16 cellular contexts compared by ENCODE assay signal in genomic region chr10:33109788-33110469, GRCh38.
DNase-seq lines count a peak whose midpoint lies in the region; ATAC-seq and TF ChIP-seq lines count a peak whose summit lies in the region.
"Had no signal": no experiment of that assay in that cellular context is flagged by ENCODE, and none has a peak within 500 bp of the region (broad histone marks: within the 10 kb centered on the region; RNA-seq: fewer than 3 reads in every experiment).

No MANE protein-coding gene starts in this region.

- H3K27ac Mint-ChIP-seq in activated CD8-positive, alpha-beta T cell treated with anti-CD3 and anti-CD28 coated beads, Interleukin-2, amount 10 ng/mL, durations not matched to agents 7 days and 5 days, result peak overlapping the region; percentile 52
- peak overlapping the region; percentile 78 to 88 for H3K27ac Mint-ChIP-seq in natural killer cell treated with Interleukin-12 subunit alpha and Interleukin-12 subunit beta and Interleukin-15 and Interleukin-18, amount 100 ng/mL, for 72 hours

- peak overlapping the region; percentile 31 for H3K4me3 Mint-ChIP-seq in activated T-cell treated with anti-CD3 and anti-CD28 coated beads, Interleukin-2, amount 50 U/mL, for 4 hours
- H3K4me3 Mint-ChIP-seq in activated CD8-positive, alpha-beta T cell treated with anti-CD3 and anti-CD28 coated beads, Interleukin-2, amount 10 ng/mL, durations not matched to agents 7 days and 5 days, result no peak overlapping the region
- H3K4me3 Mint-ChIP-seq in natural killer cell treated with Interleukin-12 subunit alpha and Interleukin-12 subunit beta and Interleukin-15 and Interleukin-18, amount 100 ng/mL, for 72 hours, result peak overlapping the region; percentile 69
- H3K4me3 Mint-ChIP-seq: neural crest cell had no signal

- no peaks in the 10 kb centered on the region for H3K36me3 ChIP-seq in Loucy (ENCODE audit: insufficient read depth, low read length)
- no peaks in the 10 kb centered on the region for H3K36me3 ChIP-seq in PC-9 (ENCODE audit: low read depth)
- H3K36me3 ChIP-seq: gastroesophageal sphincter, SJSA1 had no signal

- H3K27ac ChIP-seq in PC-9, result no peak overlapping the region
- H3K27ac ChIP-seq: gastroesophageal sphincter, KMS-11, SJSA1 had no signal

- intact Hi-C loops in PC-9 (cut with micrococcal nuclease; ENCODE audit: unreplicated experiment), result no loop called here

- no peaks in the 10 kb centered on the region for H3K9me3 ChIP-seq in Loucy (ENCODE audit: insufficient read depth, low read depth, low read length)
- H3K9me3 ChIP-seq in PC-9 (ENCODE audit: insufficient read depth, low read depth), result no peaks in the 10 kb centered on the region
- H3K9me3 ChIP-seq: gastroesophageal sphincter, SJSA1 had no signal

- CTCF ChIA-PET in activated CD8-positive, alpha-beta T cell treated with anti-CD3 and anti-CD28 coated beads, Interleukin-2, amount 10 ng/mL, durations not matched to agents 7 days and 5 days (lab: Charles Lee), result interaction anchor here (1.0 to 1.4 kb wide), 3 partner anchors 9 to 44 kb away, joined by 3 to 4 read pairs (median 3); no protein-coding TSS in a partner anchor
- CTCF ChIA-PET in PC-9 (lab: Charles Lee), result no interaction called here

- H3K4me1 ChIP-seq in Loucy (ENCODE audit: insufficient read depth, low read length, poor library complexity, severe bottlenecking), result peaks cover 20% of the 10 kb centered on the region
- H3K4me1 ChIP-seq in PC-9 (replicated peaks; ENCODE audit: insufficient read depth), result peaks cover 21% of the 10 kb centered on the region

- no peaks in the 10 kb centered on the region for H3K9me2 ChIP-seq in Loucy (replicated peaks; ENCODE audit: low read depth, low read length)
- no peaks in the 10 kb centered on the region for H3K9me2 ChIP-seq in PC-9 (ENCODE audit: insufficient read depth)

- no peak overlapping the region for H3K4me3 ChIP-seq in Loucy (ENCODE audit: low read length, poor library complexity, severe bottlenecking)
- no peak overlapping the region for H3K4me3 ChIP-seq in PC-9
- H3K4me3 ChIP-seq: gastroesophageal sphincter, lung, SJSA1 had no signal

- ATAC-seq in activated T-cell treated with anti-CD3 and anti-CD28 coated beads, Interleukin-2, amount 50 U/mL, for 4 hours, result peak in 1 of 2 donors; percentile 7
- ATAC-seq in activated CD8-positive, alpha-beta T cell treated with anti-CD3 and anti-CD28 coated beads, Interleukin-2, amount 10 ng/mL, durations not matched to agents 7 days and 5 days, result peak; percentile 27
- peak; percentile 80 to 88 for ATAC-seq in natural killer cell treated with Interleukin-12 subunit alpha and Interleukin-12 subunit beta and Interleukin-15 and Interleukin-18, amount 100 ng/mL, for 72 hours
- ATAC-seq in GM18511 (IDR thresholded peaks at IDR 0.05; ENCODE audit: unreplicated experiment), result no peak
- ATAC-seq: gastroesophageal sphincter had no signal

- no peaks in the 10 kb centered on the region for H3K9me3 Mint-ChIP-seq in activated T-cell treated with anti-CD3 and anti-CD28 coated beads, Interleukin-2, amount 50 U/mL, for 4 hours
- H3K9me3 Mint-ChIP-seq in activated CD8-positive, alpha-beta T cell treated with anti-CD3 and anti-CD28 coated beads, Interleukin-2, amount 10 ng/mL, durations not matched to agents 7 days and 5 days (ENCODE audit: insufficient read depth), result no peaks in the 10 kb centered on the region
- H3K9me3 Mint-ChIP-seq in natural killer cell treated with Interleukin-12 subunit alpha and Interleukin-12 subunit beta and Interleukin-15 and Interleukin-18, amount 100 ng/mL, for 72 hours, result no peaks in the 10 kb centered on the region

- H3K4me2 ChIP-seq in Loucy (ENCODE audit: low read depth, low read length, poor library complexity, severe bottlenecking) (no peak overlapping the region), PC-9 (no peak overlapping the region)
- H3K4me2 ChIP-seq: KMS-11 had no signal

- no peak overlapping the region for H3K9ac ChIP-seq in Loucy (ENCODE audit: low read depth, low read length, poor library complexity, severe bottlenecking)
- H3K9ac ChIP-seq: KMS-11 had no signal

- no peak for DNase-seq in activated T-cell treated with anti-CD3 and anti-CD28 coated beads, Interleukin-2, amount 50 U/mL, for 4 hours
- DNase-seq in activated T-cell treated with anti-CD3 and anti-CD28 coated beads for 4 hours (no peak), PC-9 (no peak), erythroblast (lab: John Stamatoyannopoulos, UW) (no peak)
- DNase-seq in activated CD8-positive, alpha-beta T cell treated with anti-CD3 and anti-CD28 coated beads, Interleukin-2, amount 10 ng/mL, durations not matched to agents 7 days and 5 days, result no peak
- no peak for DNase-seq in natural killer cell treated with Interleukin-12 subunit alpha and Interleukin-12 subunit beta and Interleukin-15 and Interleukin-18, amount 100 ng/mL, for 72 hours (ENCODE audit: low spot score)
- DNase-seq: activated CD4-positive, alpha-beta T cell treated with anti-CD3 and anti-CD28 coated beads, Interleukin-2, amount 50 U/mL, for 1 hour; activated effector memory CD4-positive, alpha-beta T cell treated with Interleukin-2 at 50 U/mL for 16 hours; NCI-H146 had no signal

- TF ChIP-seq CTCF in Loucy (conservative IDR thresholded peaks at IDR 0.05; ENCODE audit: low read length) (no peak), PC-9 (conservative IDR thresholded peaks at IDR 0.05) (no peak)

- no peaks in the 10 kb centered on the region for H3F3A ChIP-seq in Loucy (ENCODE audit: low read depth)
- peaks cover 12% of the 10 kb centered on the region for H3F3A ChIP-seq in PC-9 (ENCODE audit: insufficient read depth, low read depth)

- no peaks in the 10 kb centered on the region for H3K79me2 ChIP-seq in Loucy (ENCODE audit: insufficient read depth, low read length)
- no peaks in the 10 kb centered on the region for H3K79me2 ChIP-seq in PC-9 (ENCODE audit: low read depth)

- no peaks in the 10 kb centered on the region for H3K27me3 Mint-ChIP-seq in activated T-cell treated with anti-CD3 and anti-CD28 coated beads, Interleukin-2, amount 50 U/mL, for 4 hours (ENCODE audit: low read depth)
- H3K27me3 Mint-ChIP-seq in activated CD8-positive, alpha-beta T cell treated with anti-CD3 and anti-CD28 coated beads, Interleukin-2, amount 10 ng/mL, durations not matched to agents 7 days and 5 days (ENCODE audit: low read depth), result peaks cover 8% of the 10 kb centered on the region
- H3K27me3 Mint-ChIP-seq in natural killer cell treated with Interleukin-12 subunit alpha and Interleukin-12 subunit beta and Interleukin-15 and Interleukin-18, amount 100 ng/mL, for 72 hours, result peaks cover 0 to 2% of the 10 kb centered on the region in 2 donors

- H2AFZ ChIP-seq in Loucy (ENCODE audit: low read length) (peak overlapping the region; percentile 44; the same call in 1 of the 2 replicates), PC-9 (no peak overlapping the region)

- POLR2A ChIA-PET in activated CD8-positive, alpha-beta T cell treated with anti-CD3 and anti-CD28 coated beads, Interleukin-2, amount 10 ng/mL, durations not matched to agents 7 days and 5 days (lab: Charles Lee), result interaction anchor here (1.5 kb wide), 1 partner anchor 8 kb away, joined by 5 read pairs; no protein-coding TSS in a partner anchor
- POLR2A ChIA-PET in PC-9 (lab: Charles Lee; ENCODE audit: unreplicated experiment), result no interaction called here

- no peaks in the 10 kb centered on the region for H3K36me3 Mint-ChIP-seq in activated T-cell treated with anti-CD3 and anti-CD28 coated beads, Interleukin-2, amount 50 U/mL, for 4 hours (ENCODE audit: insufficient read depth)
- no peaks in the 10 kb centered on the region for H3K36me3 Mint-ChIP-seq in activated CD8-positive, alpha-beta T cell treated with anti-CD3 and anti-CD28 coated beads, Interleukin-2, amount 10 ng/mL, durations not matched to agents 7 days and 5 days (ENCODE audit: low read depth)
- H3K36me3 Mint-ChIP-seq in natural killer cell treated with Interleukin-12 subunit alpha and Interleukin-12 subunit beta and Interleukin-15 and Interleukin-18, amount 100 ng/mL, for 72 hours, result peaks cover 4% of the 10 kb centered on the region

- no peak for TF ChIP-seq POLR2A in erythroblast (IDR thresholded peaks at IDR 0.05; ENCODE audit: low read length)

- H3K27me3 ChIP-seq in Loucy (ENCODE audit: insufficient read depth, low read length, poor library complexity, severe bottlenecking), result no peaks in the 10 kb centered on the region
- no peaks in the 10 kb centered on the region for H3K27me3 ChIP-seq in PC-9 (ENCODE audit: insufficient read depth, low read depth)
- H3K27me3 ChIP-seq: gastroesophageal sphincter, SJSA1 had no signal

- no TSS peak for BruUV-seq in PC-9 (replicated peaks; lab: Mats Ljungman, UMichigan)

- H3K4me1 Mint-ChIP-seq in activated T-cell treated with anti-CD3 and anti-CD28 coated beads, Interleukin-2, amount 50 U/mL, for 4 hours (ENCODE audit: low read depth), result peaks cover 81% of the 10 kb centered on the region
- H3K4me1 Mint-ChIP-seq in activated CD8-positive, alpha-beta T cell treated with anti-CD3 and anti-CD28 coated beads, Interleukin-2, amount 10 ng/mL, durations not matched to agents 7 days and 5 days (ENCODE audit: low read depth), result peaks cover 22% of the 10 kb centered on the region
- H3K4me1 Mint-ChIP-seq in natural killer cell treated with Interleukin-12 subunit alpha and Interleukin-12 subunit beta and Interleukin-15 and Interleukin-18, amount 100 ng/mL, for 72 hours (ENCODE audit: low read depth in 2 of 2), result peaks cover 53 to 72% of the 10 kb centered on the region in 2 donors

- H4K20me1 ChIP-seq in Loucy (ENCODE audit: insufficient read depth, low read length, poor library complexity, severe bottlenecking), result no peaks in the 10 kb centered on the region
- no peaks in the 10 kb centered on the region for H4K20me1 ChIP-seq in PC-9 (ENCODE audit: insufficient read depth)
